In genomic region chr1:66360285-66360724, GRCh38 we compare ENCODE assay signal across 8 cellular contexts.
DNase-seq lines count a peak whose midpoint lies in the region; ATAC-seq and TF ChIP-seq lines count a peak whose summit lies in the region.

No MANE protein-coding gene starts in this region.

- TF ChIP-seq CTCF in SK-N-SH (IDR thresholded peaks at IDR 0.05) (peak; percentile 36; the same call in 1 of the 2 replicates), Panc1 (IDR thresholded peaks at IDR 0.05) (peak; percentile 15; the same call in 1 of the 2 replicates), progenitor cell of endocrine pancreas (IDR thresholded peaks at IDR 0.05; ENCODE audit: unreplicated experiment) (peak; percentile 34), nephron progenitor cell (IDR thresholded peaks at IDR 0.05) (no peak), gastroesophageal sphincter (IDR thresholded peaks at IDR 0.05) (no peak)

- H3K4me1 ChIP-seq in SK-N-SH (ENCODE audit: control insufficient read depth in 1 of 2, insufficient read depth in 2 of 2, low read depth in 1 of 2, low read length in 1 of 2) (peaks cover 11% of the 10 kb centered on the region in 2 experiments; a peak in 3 of 4 replicates), Panc1 (ENCODE audit: control insufficient read depth, insufficient read depth, low read length) (no peaks in the 10 kb centered on the region), gastroesophageal sphincter (peaks cover 5 to 26% (median 9%) of the 10 kb centered on the region in 3 donors)

- TF ChIP-seq RAD21 in SK-N-SH (IDR thresholded peaks at IDR 0.05; ENCODE audit: low read length), result no peak

- H3K4me1 Mint-ChIP-seq in progenitor cell of endocrine pancreas (ENCODE audit: low read depth) (peaks cover 4% of the 10 kb centered on the region), nephron progenitor cell (peaks cover 48% of the 10 kb centered on the region)

- H3K9me3 ChIP-seq in SK-N-SH, result no peaks in the 10 kb centered on the region
- no peaks in the 10 kb centered on the region for H3K9me3 ChIP-seq in Panc1 (ENCODE audit: control insufficient read depth, insufficient read depth, low read depth, low read length)
- no peaks in the 10 kb centered on the region for H3K9me3 ChIP-seq in gastroesophageal sphincter

- H3K27ac ChIP-seq in SK-N-SH (ENCODE audit: low read depth in 2 of 2, low read length in 1 of 2) (no peak overlapping the region; a peak in 1 of 4 replicates), Panc1 (ENCODE audit: low read length) (no peak overlapping the region), gastroesophageal sphincter (no peak overlapping the region)

- CTCF ChIA-PET in SK-N-SH (lab: Yijun Ruan, JAX), result interaction anchor here (0.8 to 1.7 kb wide), 6 partner anchors 9 to 365 kb away, joined by 3 to 7 read pairs (median 4); no protein-coding TSS in a partner anchor
- CTCF ChIA-PET in Panc1 (lab: Charles Lee), result no interaction called here

- H3K27me3 ChIP-seq in SK-N-SH (ENCODE audit: insufficient read depth) (no peaks in the 10 kb centered on the region), Panc1 (ENCODE audit: control insufficient read depth, insufficient read depth, low read length) (no peaks in the 10 kb centered on the region), gastroesophageal sphincter (no peaks in the 10 kb centered on the region)

- no peak for TF ChIP-seq POLR2A in gastroesophageal sphincter (IDR thresholded peaks at IDR 0.05)

- H3K4me3 ChIP-seq in SK-N-SH (ENCODE audit: low read depth in 2 of 2, low read length in 1 of 2) (no peak overlapping the region), Panc1 (ENCODE audit: low read depth in 2 of 2, low read length in 2 of 2) (no peak overlapping the region), gastroesophageal sphincter (no peak overlapping the region)

- no peak overlapping the region for H3K27ac Mint-ChIP-seq in progenitor cell of endocrine pancreas
- no peak overlapping the region for H3K27ac Mint-ChIP-seq in nephron progenitor cell

- POLR2A ChIA-PET in SK-N-SH (lab: Yijun Ruan, JAX) (no interaction called here), Panc1 (lab: Charles Lee) (no interaction called here)

- H2AFZ ChIP-seq in SK-N-SH (ENCODE audit: low read depth), result 0 out of 2 replicates have a peak overlapping the region, but pooled peaks have one; percentile 9

- whole genome bisulfite sequencing in SK-N-SH (ENCODE audit: low lambda C conversion rate), result 53% methylated on average over 2 of the region's 3 CpGs
- 57 to 67% methylated on average over 1 to 3 of the region's 3 CpGs for whole genome bisulfite sequencing in gastroesophageal sphincter (ENCODE audit: low coverage in 1 of 2), 2 donors

- TF ChIP-seq EP300 in SK-N-SH (IDR thresholded peaks at IDR 0.05; ENCODE audit: borderline replicate concordance in 1 of 2, low read depth in 1 of 2, low read length in 1 of 2) (no peak), gastroesophageal sphincter (IDR thresholded peaks at IDR 0.05) (no peak)

- intact Hi-C loops in Panc1 (cut with micrococcal nuclease; ENCODE audit: unreplicated experiment), result no loop called here

- H3K27me3 Mint-ChIP-seq in progenitor cell of endocrine pancreas (peaks cover 17% of the 10 kb centered on the region), nephron progenitor cell (ENCODE audit: low read depth, poor library complexity) (no peaks in the 10 kb centered on the region)

- no peaks in the 10 kb centered on the region for H4K20me1 ChIP-seq in SK-N-SH (ENCODE audit: insufficient read depth)

- H3F3A ChIP-seq in SK-N-SH (replicated peaks; ENCODE audit: insufficient read depth), result peaks cover 17% of the 10 kb centered on the region

- DNase-seq in SK-N-SH (no peak), Panc1 (ENCODE audit: low read depth, low spot score) (no peak), progenitor cell of endocrine pancreas (ENCODE audit: low spot score, unreplicated experiment) (no peak), nephron progenitor cell (no peak)
- DNase-seq in activated CD8-positive, alpha-beta memory T cell treated with anti-CD3 and anti-CD28 coated beads, Interleukin-2, amount 50 U/mL, for 4 hours, result no peak

- peaks cover 0 to 8% of the 10 kb centered on the region in 2 experiments for H3K36me3 ChIP-seq in SK-N-SH (replicated peaks in 1 of 2; ENCODE audit: control insufficient read depth in 1 of 2, insufficient read depth in 2 of 2, low read length in 1 of 2)
- H3K36me3 ChIP-seq in Panc1 (ENCODE audit: control insufficient read depth, insufficient read depth, low read length), result no peaks in the 10 kb centered on the region
- peaks cover 0 to 41% of the 10 kb centered on the region in 2 donors for H3K36me3 ChIP-seq in gastroesophageal sphincter

- H3K79me2 ChIP-seq in SK-N-SH (ENCODE audit: insufficient read depth), result no peaks in the 10 kb centered on the region

- no peak for ATAC-seq in SK-N-SH treated with all-trans-retinoic acid at 6 μM for 48 hours
- peak; percentile 32 for ATAC-seq in HG02938 (IDR thresholded peaks at IDR 0.05; ENCODE audit: unreplicated experiment)
- no peak for ATAC-seq in Panc1
- ATAC-seq in gastroesophageal sphincter, result no peak

- H3K9ac ChIP-seq in SK-N-SH, result no peak overlapping the region

- H3K36me3 Mint-ChIP-seq in progenitor cell of endocrine pancreas (ENCODE audit: insufficient read depth) (no peaks in the 10 kb centered on the region), nephron progenitor cell (ENCODE audit: low read depth) (peaks cover 26% of the 10 kb centered on the region)

- no peak overlapping the region for H3K4me3 Mint-ChIP-seq in progenitor cell of endocrine pancreas (ENCODE audit: low read depth)
- H3K4me3 Mint-ChIP-seq in nephron progenitor cell, result no peak overlapping the region

- H3K9me3 Mint-ChIP-seq in progenitor cell of endocrine pancreas (ENCODE audit: low read depth) (no peaks in the 10 kb centered on the region), nephron progenitor cell (no peaks in the 10 kb centered on the region)

- in situ Hi-C loops in Panc1 (cut with HindIII; ENCODE audit: low pct_unique_long_range_greater_than_20kb, low sequenced_read_pairs), result no loop called here

- H3K9me2 ChIP-seq in SK-N-SH, result no peaks in the 10 kb centered on the region

- no TSS peak for BruUV-seq in Panc1 (replicated peaks; lab: Mats Ljungman, UMichigan)

- no peak overlapping the region for H3K4me2 ChIP-seq in SK-N-SH

TF ChIP-seq in SK-N-SH, 30 proteins besides CTCF, POLR2A, EP300 and RAD21 (continues in another document):
- TF ChIP-seq JUND (IDR thresholded peaks at IDR 0.05) (no peak), GATA2 (CRISPR knock-in tag; IDR thresholded peaks at IDR 0.05) (no peak), USF2 (IDR thresholded peaks at IDR 0.05; ENCODE audit: borderline replicate concordance, low read depth, low read length) (no peak)
- TF ChIP-seq, protein P1, sequence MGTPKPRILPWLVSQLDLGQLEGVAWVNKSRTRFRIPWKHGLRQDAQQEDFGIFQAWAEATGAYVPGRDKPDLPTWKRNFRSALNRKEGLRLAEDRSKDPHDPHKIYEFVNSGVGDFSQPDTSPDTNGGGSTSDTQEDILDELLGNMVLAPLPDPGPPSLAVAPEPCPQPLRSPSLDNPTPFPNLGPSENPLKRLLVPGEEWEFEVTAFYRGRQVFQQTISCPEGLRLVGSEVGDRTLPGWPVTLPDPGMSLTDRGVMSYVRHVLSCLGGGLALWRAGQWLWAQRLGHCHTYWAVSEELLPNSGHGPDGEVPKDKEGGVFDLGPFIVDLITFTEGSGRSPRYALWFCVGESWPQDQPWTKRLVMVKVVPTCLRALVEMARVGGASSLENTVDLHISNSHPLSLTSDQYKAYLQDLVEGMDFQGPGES (IDR thresholded peaks at IDR 0.05; ENCODE audit: low read depth, low read length), result no peak

TF ChIP-seq in SK-N-SH treated with all-trans-retinoic acid at 6 μM for 48 hours, 23 proteins besides CTCF, POLR2A, EP300 and RAD21:
- TF ChIP-seq, protein P2, sequence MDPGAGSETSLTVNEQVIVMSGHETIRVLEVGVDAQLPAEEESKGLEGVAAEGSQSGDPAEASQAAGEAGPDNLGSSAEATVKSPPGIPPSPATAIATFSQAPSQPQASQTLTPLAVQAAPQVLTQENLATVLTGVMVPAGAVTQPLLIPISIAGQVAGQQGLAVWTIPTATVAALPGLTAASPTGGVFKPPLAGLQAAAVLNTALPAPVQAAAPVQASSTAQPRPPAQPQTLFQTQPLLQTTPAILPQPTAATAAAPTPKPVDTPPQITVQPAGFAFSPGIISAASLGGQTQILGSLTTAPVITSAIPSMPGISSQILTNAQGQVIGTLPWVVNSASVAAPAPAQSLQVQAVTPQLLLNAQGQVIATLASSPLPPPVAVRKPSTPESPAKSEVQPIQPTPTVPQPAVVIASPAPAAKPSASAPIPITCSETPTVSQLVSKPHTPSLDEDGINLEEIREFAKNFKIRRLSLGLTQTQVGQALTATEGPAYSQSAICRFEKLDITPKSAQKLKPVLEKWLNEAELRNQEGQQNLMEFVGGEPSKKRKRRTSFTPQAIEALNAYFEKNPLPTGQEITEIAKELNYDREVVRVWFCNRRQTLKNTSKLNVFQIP (CRISPR knock-in tag; IDR thresholded peaks at IDR 0.05; ENCODE audit: borderline replicate concordance, low read depth), result no peak
- TF ChIP-seq ISL1 (CRISPR knock-in tag; IDR thresholded peaks at IDR 0.05) (no peak), ZNF70 (CRISPR knock-in tag; IDR thresholded peaks at IDR 0.05) (no peak), TOX (CRISPR knock-in tag; IDR thresholded peaks at IDR 0.05; ENCODE audit: borderline replicate concordance) (no peak), ZFP3 (CRISPR knock-in tag; IDR thresholded peaks at IDR 0.05) (no peak), RARB (CRISPR knock-in tag; IDR thresholded peaks at IDR 0.05) (no peak), OSR1 (CRISPR knock-in tag; IDR thresholded peaks at IDR 0.05) (no peak), CSDC2 (CRISPR knock-in tag; IDR thresholded peaks at IDR 0.05) (no peak)
- TF ChIP-seq, protein P3, sequence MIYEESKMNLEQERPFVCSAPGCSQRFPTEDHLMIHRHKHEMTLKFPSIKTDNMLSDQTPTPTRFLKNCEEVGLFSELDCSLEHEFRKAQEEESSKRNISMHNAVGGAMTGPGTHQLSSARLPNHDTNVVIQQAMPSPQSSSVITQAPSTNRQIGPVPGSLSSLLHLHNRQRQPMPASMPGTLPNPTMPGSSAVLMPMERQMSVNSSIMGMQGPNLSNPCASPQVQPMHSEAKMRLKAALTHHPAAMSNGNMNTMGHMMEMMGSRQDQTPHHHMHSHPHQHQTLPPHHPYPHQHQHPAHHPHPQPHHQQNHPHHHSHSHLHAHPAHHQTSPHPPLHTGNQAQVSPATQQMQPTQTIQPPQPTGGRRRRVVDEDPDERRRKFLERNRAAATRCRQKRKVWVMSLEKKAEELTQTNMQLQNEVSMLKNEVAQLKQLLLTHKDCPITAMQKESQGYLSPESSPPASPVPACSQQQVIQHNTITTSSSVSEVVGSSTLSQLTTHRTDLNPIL (CRISPR knock-in tag; IDR thresholded peaks at IDR 0.05; ENCODE audit: low read depth), result no peak

Comparison
In these comparisons a context has a peak if more than half of its experiments do, and no peak if none do; other contexts are left out.
1. CTCF ChIP-seq: peak in SK-N-SH (single experiment), Panc1 (single experiment) and progenitor cell of endocrine pancreas (single experiment); none in nephron progenitor cell (single experiment) and gastroesophageal sphincter (0 of 4).